Comparison of ENCODE assay signal across 25 cellular contexts in the genomic region with DNA sequence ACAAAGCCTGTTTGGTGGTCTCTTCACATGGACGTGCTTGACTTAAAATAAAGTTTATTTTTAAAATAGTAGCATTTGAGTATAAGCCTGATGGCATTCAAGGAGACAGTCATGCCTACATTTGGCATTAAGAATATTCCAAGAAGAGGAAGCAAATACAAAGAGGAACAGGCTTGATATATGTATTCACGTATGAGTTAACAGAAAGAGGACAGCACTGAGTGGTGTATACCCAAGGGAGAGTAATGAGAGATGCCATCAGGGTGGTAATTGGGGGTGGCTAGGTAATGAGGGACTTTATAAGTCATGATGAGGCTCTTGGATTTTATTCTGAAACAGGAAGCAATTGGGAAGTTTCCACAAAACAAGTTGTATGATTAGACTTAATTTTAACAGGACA.
DNase-seq lines count a peak whose midpoint lies in the region; ATAC-seq and TF ChIP-seq lines count a peak whose summit lies in the region.
"Had no signal": no experiment of that assay in that cellular context is flagged by ENCODE, and none has a peak within 500 bp of the region (broad histone marks: within the 10 kb centered on the region; RNA-seq: fewer than 3 reads in every experiment).

No MANE protein-coding gene starts in this region.

- ATAC-seq in GM18505 (IDR thresholded peaks at IDR 0.05; ENCODE audit: unreplicated experiment) (no peak), HG03469 (IDR thresholded peaks at IDR 0.05; ENCODE audit: unreplicated experiment) (no peak)
- ATAC-seq: HepG2, SK-N-SH treated with all-trans-retinoic acid at 6 μM for 48 hours had no signal

- H4K20me1 ChIP-seq in BLaER1 treated with 17β-estradiol and CSF1 and Interleukin-3, amounts not matched to agents 10 nM and 100 nM: no peaks in the 10 kb centered on the region

- H3K4me2 ChIP-seq in BLaER1 treated with 17β-estradiol and CSF1 and Interleukin-3, amounts not matched to agents 10 nM and 100 nM: peak overlapping the region in 6 of 11 experiments; percentile 2 to 23 (median 17); a peak in 8 of 22 replicates
- H3K4me2 ChIP-seq: PC-9 had no signal

- H3K9ac ChIP-seq in BLaER1 treated with 17β-estradiol and CSF1 and Interleukin-3, amounts not matched to agents 10 nM and 100 nM: no peak overlapping the region

- peaks cover 0 to 23% (median 7%) of the 10 kb centered on the region in 10 experiments; a peak in 10 of 20 replicates for H3K4me1 ChIP-seq in BLaER1 treated with 17β-estradiol and CSF1 and Interleukin-3, amounts not matched to agents 10 nM and 100 nM

- H3K27ac ChIP-seq in BLaER1 treated with 17β-estradiol and CSF1 and Interleukin-3, amounts not matched to agents 10 nM and 100 nM: no peak overlapping the region
- H3K27ac ChIP-seq: PC-9 had no signal

- H3K27me3 ChIP-seq in BLaER1 treated with 17β-estradiol and CSF1 and Interleukin-3, amounts not matched to agents 10 nM and 100 nM: no peaks in the 10 kb centered on the region

- no peaks in the 10 kb centered on the region for H3K9me3 ChIP-seq in BLaER1 treated with 17β-estradiol and CSF1 and Interleukin-3, amounts not matched to agents 10 nM and 100 nM (replicated peaks in 1 of 11)

- no peak for TF ChIP-seq POLR2A in GM18505 (IDR thresholded peaks at IDR 0.05; ENCODE audit: borderline replicate concordance, extremely low read depth, insufficient read depth, insufficient read length)

- peak; percentile 62 for DNase-seq in KBM-7
- peak; percentile 22 to 57 for DNase-seq in NOMO-1 (lab: John Stamatoyannopoulos, UW; ENCODE audit: unreplicated experiment in 2 of 2)
- peak; percentile 2 for DNase-seq in SKM-1 treated with dmso at 0.1 percent for 144 hours (lab: John Stamatoyannopoulos, UW; ENCODE audit: unreplicated experiment)
- no peak for DNase-seq in activated CD4-positive, alpha-beta T cell treated with anti-CD3 and anti-CD28 coated beads for 48 hours
- DNase-seq in NCI-H1436 treated with DMSO at 0.1 percent for 48 hours (lab: John Stamatoyannopoulos, UW): no peak
- DNase-seq: DMS79; H9; HFFc6; KG1; NCI-H1092; NCI-H146; NCI-H2029 treated with DMSO at 0.1 percent for 48 hours; NCI-H226; NCI-H510A treated with DMSO at 0.1 percent for 48 hours; NCI-H748 treated with DMSO at 0.1 percent for 48 hours; NK-92 treated with Interleukin-12 subunit alpha and Interleukin-12 subunit beta, amount 100 ng/mL, for 24 hours; PC-9; RPMI8226; SHP77; T-helper 1 cell had no signal

- no peaks in the 10 kb centered on the region for H3K36me3 ChIP-seq in BLaER1 treated with 17β-estradiol and CSF1 and Interleukin-3, amounts not matched to agents 10 nM and 100 nM

- in situ Hi-C loops in KBM-7 (cut with MboI; ENCODE audit: low pct_unique_long_range_greater_than_20kb, low sequenced_read_pairs): no loop called here

- H3K4me3 ChIP-seq in BLaER1 treated with 17β-estradiol and CSF1 and Interleukin-3, amounts not matched to agents 10 nM and 100 nM: no peak overlapping the region
- H3K4me3 ChIP-seq: PC-9 had no signal

Comparison
In these comparisons a context has a peak if more than half of its experiments do, and no peak if none do; other contexts are left out.
1. DNase-seq: peak in KBM-7 (single experiment), NOMO-1 (2 of 2) and SKM-1 treated with dmso at 0.1 percent for 144 hours (single experiment); none in activated CD4-positive, alpha-beta T cell treated with anti-CD3 and anti-CD28 coated beads for 48 hours (single experiment) and NCI-H1436 treated with DMSO at 0.1 percent for 48 hours (single experiment).